In genomic region chr17:48100160-48100559, GRCh38 we compare ENCODE assay signal across 8 cellular contexts. TPM values are rescaled to one million over a fixed set of nuclear protein-coding genes. Genes with fewer than 3 reads are reported as not detected.
DNase-seq lines count a peak whose midpoint lies in the region; ATAC-seq and TF ChIP-seq lines count a peak whose summit lies in the region.

No MANE protein-coding gene starts in this region.

- TSS peak; percentile 58 for BruUV-seq in Caco-2 (replicated peaks; lab: Mats Ljungman, UMichigan)

- intact Hi-C loops in Caco-2 (cut with micrococcal nuclease; ENCODE audit: unreplicated experiment): loop anchor here (2.0 to 10.0 kb wide), 2 partner anchors 75 to 265 kb away; partner anchors contain the start of genes LRRC46 and MRPL10

- TF ChIP-seq CTCF in Caco-2 (IDR thresholded peaks at IDR 0.05; ENCODE audit: insufficient read depth in 1 of 2, low read depth in 1 of 2, low read length in 1 of 2, severe bottlenecking in 1 of 2, unreplicated experiment in 1 of 2): no peak
- no peak for TF ChIP-seq CTCF in OCI-LY1 (IDR thresholded peaks at IDR 0.05; ENCODE audit: low read length)
- TF ChIP-seq CTCF in endothelial cell (IDR thresholded peaks at IDR 0.05; ENCODE audit: unreplicated experiment): no peak
- TF ChIP-seq CTCF in omental fat pad (IDR thresholded peaks at IDR 0.05): no peak

- no peak for DNase-seq in Caco-2
- no peak for DNase-seq in endothelial cell (ENCODE audit: low spot score)
- no peak for DNase-seq in omental fat pad (ENCODE audit: low spot score)
- DNase-seq in medulla oblongata (ENCODE audit: extremely low spot score): no peak
- no peak for DNase-seq in NCI-H2227 (lab: John Stamatoyannopoulos, UW; ENCODE audit: unreplicated experiment)

- peak overlapping the region; percentile 78 for H3K4me2 ChIP-seq in OCI-LY1 (ENCODE audit: low read length)

- H3K79me2 ChIP-seq in OCI-LY1 (ENCODE audit: insufficient read depth, low read length): peaks cover 20% of the 10 kb centered on the region

- peak; percentile 56 for ATAC-seq in omental fat pad (ENCODE audit: low FRiP score)
- no peak for ATAC-seq in HG03521 (IDR thresholded peaks at IDR 0.05; ENCODE audit: unreplicated experiment)
- no peak for ATAC-seq in GM18870 (IDR thresholded peaks at IDR 0.05; ENCODE audit: unreplicated experiment)

- CTCF ChIA-PET in Caco-2 (lab: Charles Lee): interaction anchor here (0.6 to 2.3 kb wide), 10 partner anchors 14 to 1124 kb away, joined by 3 to 17 read pairs (median 6); partner anchors contain the start of genes CDK5RAP3 and NFE2L1

- H3K36me3 ChIP-seq in Caco-2 (ENCODE audit: control insufficient read depth, insufficient read depth, low read length) (no peaks in the 10 kb centered on the region), OCI-LY1 (ENCODE audit: insufficient read depth, low read length) (no peaks in the 10 kb centered on the region; the same call in 1 of the 2 replicates)

- no peaks in the 10 kb centered on the region for H3K9me2 ChIP-seq in OCI-LY1 (ENCODE audit: low read depth, low read length)

- H3K4me3 Mint-ChIP-seq in Caco-2 (ENCODE audit: unreplicated experiment) (peak overlapping the region; percentile 93), endothelial cell (ENCODE audit: unreplicated experiment) (peak overlapping the region; percentile 69)

- H4K20me1 ChIP-seq in OCI-LY1 (ENCODE audit: insufficient read depth, low read length): no peaks in the 10 kb centered on the region

- no peaks in the 10 kb centered on the region for H3F3A ChIP-seq in OCI-LY1 (ENCODE audit: insufficient read depth, low read length)

- H3K36me3 Mint-ChIP-seq in Caco-2 (ENCODE audit: insufficient read depth, unreplicated experiment) (peaks cover 32% of the 10 kb centered on the region), endothelial cell (ENCODE audit: low read depth, unreplicated experiment) (peaks cover 4% of the 10 kb centered on the region)

- no peak overlapping the region for H2AFZ ChIP-seq in OCI-LY1 (ENCODE audit: low read length)

- no peaks in the 10 kb centered on the region for H3K27me3 ChIP-seq in Caco-2 (replicated peaks; ENCODE audit: control insufficient read depth, insufficient read depth, low read length)
- H3K27me3 ChIP-seq in OCI-LY1 (ENCODE audit: insufficient read depth, low read length): no peaks in the 10 kb centered on the region

- H3K9me3 Mint-ChIP-seq in Caco-2 (ENCODE audit: unreplicated experiment) (no peaks in the 10 kb centered on the region), endothelial cell (ENCODE audit: unreplicated experiment) (no peaks in the 10 kb centered on the region)

- peaks cover 7% of the 10 kb centered on the region for H3K4me1 Mint-ChIP-seq in Caco-2 (ENCODE audit: low read depth, unreplicated experiment)
- H3K4me1 Mint-ChIP-seq in endothelial cell (ENCODE audit: unreplicated experiment): peaks cover 3% of the 10 kb centered on the region

- POLR2A ChIA-PET in Caco-2 (lab: Charles Lee): interaction anchor here (0.5 to 3.2 kb wide), 5 partner anchors 9 to 69 kb away, joined by 3 to 42 read pairs (median 4); partner anchors contain the start of gene NFE2L1

- H3K27ac ChIP-seq in OCI-LY1 (ENCODE audit: low read depth, low read length, poor library complexity, severe bottlenecking): no peak overlapping the region

- H3K27ac Mint-ChIP-seq in Caco-2 (ENCODE audit: unreplicated experiment) (peak overlapping the region; percentile 79), endothelial cell (ENCODE audit: unreplicated experiment) (peak overlapping the region; percentile 0)

- H3K27me3 Mint-ChIP-seq in Caco-2 (ENCODE audit: insufficient read depth, unreplicated experiment) (no peaks in the 10 kb centered on the region), endothelial cell (ENCODE audit: unreplicated experiment) (peaks cover 3% of the 10 kb centered on the region)

- peak overlapping the region; percentile 65 for H3K9ac ChIP-seq in OCI-LY1 (ENCODE audit: low read length)

- H3K4me1 ChIP-seq in Caco-2 (peaks cover 8% of the 10 kb centered on the region), OCI-LY1 (ENCODE audit: insufficient read depth, low read length, severe bottlenecking) (peaks cover 21% of the 10 kb centered on the region)

- H3K9me3 ChIP-seq in Caco-2: no peaks in the 10 kb centered on the region
- H3K9me3 ChIP-seq in OCI-LY1 (ENCODE audit: low read length): peaks cover 3% of the 10 kb centered on the region

- H3K4me3 ChIP-seq in Caco-2 (ENCODE audit: low read depth, low read length) (peak overlapping the region; percentile 83), OCI-LY1 (ENCODE audit: low read depth, low read length, poor library complexity, severe bottlenecking) (peak overlapping the region; percentile 75)

RNA-seq across cellular contexts. Expression of gene CBX1, which starts 1.1 kb away (rescaled TPM):
- total RNA-seq in Caco-2 (2022) (213 and 214 TPM in 2 replicates), endothelial cell (ENCODE audit: unreplicated experiment) (91.1 TPM), omental fat pad (10 to 100 TPM; 16.0 to 28.9 (median 24.1) TPM)

RNA-seq across cellular contexts. Expression of gene SNX11, which starts 7.4 kb away (rescaled TPM):
- total RNA-seq in Caco-2 (2022) (36.7 and 40.7 TPM in 2 replicates), endothelial cell (ENCODE audit: unreplicated experiment) (16.6 TPM), omental fat pad (10 to 100 TPM; 10.1 to 19.1 (median 18.4) TPM)

RNA-seq across cellular contexts. Expression of gene NFE2L1, which starts 52.0 kb away (rescaled TPM):
- 322 and 356 TPM in 2 replicates for total RNA-seq in Caco-2 (2022)
- total RNA-seq in endothelial cell (ENCODE audit: unreplicated experiment): 243 TPM
- 100 to 1,000 TPM; 144 to 255 (median 168) TPM for total RNA-seq in omental fat pad
